Comparison of ENCODE assay signal across 17 cellular contexts in the genomic region with DNA sequence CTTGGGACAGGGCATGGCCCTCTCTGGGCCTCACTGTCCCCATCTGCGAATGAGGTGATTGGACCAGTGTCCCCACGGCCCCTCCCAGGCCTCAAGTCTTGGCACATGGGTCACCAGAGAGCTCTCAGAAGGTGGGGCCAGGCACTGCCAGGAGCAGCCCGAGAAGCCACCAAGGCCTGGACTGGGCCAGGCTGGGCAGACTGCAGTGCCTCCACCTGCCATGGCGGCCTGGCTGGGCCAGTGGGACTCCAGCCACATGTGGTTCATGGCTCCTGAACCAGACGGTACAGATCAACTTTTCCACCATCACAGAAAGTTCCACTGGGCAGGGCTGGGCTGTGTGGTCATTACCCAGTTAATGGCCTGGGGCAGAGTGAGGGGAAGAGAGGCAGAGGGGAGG.
"Had no signal": no experiment of that assay in that cellular context is flagged by ENCODE, and none has a peak within 500 bp of the region (broad histone marks: within the 10 kb centered on the region; RNA-seq: fewer than 3 reads in every experiment).

No MANE protein-coding gene starts in this region.

- DNase-seq: effector memory CD4-positive, alpha-beta T cell; gastrocnemius medialis; heart right ventricle; islet precursor cell; mammary epithelial cell; occipital lobe; stimulated activated naive B cell treated with anti-CD40 and anti-IgM and Interleukin-4, amounts not matched to agents 10 μg/mL and 1 μg/mL and 100 μg/mL, for 72 hours had no signal

- H3K4me2 ChIP-seq: neural progenitor cell had no signal

- H3K27ac Mint-ChIP-seq: natural killer cell treated with Interleukin-12 subunit alpha and Interleukin-12 subunit beta and Interleukin-15 and Interleukin-18, amount 100 ng/mL, for 72 hours; neural progenitor cell; stimulated activated naive B cell treated with anti-CD40 and anti-IgM and Interleukin-4, amounts not matched to agents 10 μg/mL and 1 μg/mL and 100 μg/mL, for 72 hours had no signal

- H3K9ac ChIP-seq: neural progenitor cell, parathyroid adenoma had no signal

- H3K79me2 ChIP-seq: parathyroid adenoma had no signal

- H3K4me3 Mint-ChIP-seq: natural killer cell treated with Interleukin-12 subunit alpha and Interleukin-12 subunit beta and Interleukin-15 and Interleukin-18, amount 100 ng/mL, for 72 hours; neural progenitor cell; stimulated activated naive B cell treated with anti-CD40 and anti-IgM and Interleukin-4, amounts not matched to agents 10 μg/mL and 1 μg/mL and 100 μg/mL, for 72 hours; stimulated activated naive CD8-positive, alpha-beta T cell treated with anti-CD3 and anti-CD28 coated beads, Interleukin-15, amount 100 ng/mL, for 72 hours had no signal

- ATAC-seq: esophagus mucosa, gastrocnemius medialis had no signal

- H2AFZ ChIP-seq: neural progenitor cell, parathyroid adenoma had no signal

- H3K27me3 ChIP-seq: gastrocnemius medialis, heart right ventricle, neural progenitor cell, spleen, testis, tibial nerve had no signal

- H3K27ac ChIP-seq: gastrocnemius medialis, heart right ventricle, neural progenitor cell, parathyroid adenoma, prostate gland, spleen, testis, tibial nerve had no signal

- H3K9me3 ChIP-seq: gastrocnemius medialis, prostate gland, testis, tibial nerve had no signal

- H3K36me3 Mint-ChIP-seq: natural killer cell treated with Interleukin-12 subunit alpha and Interleukin-12 subunit beta and Interleukin-15 and Interleukin-18, amount 100 ng/mL, for 72 hours; neural progenitor cell had no signal

- H3K4me1 ChIP-seq: gastrocnemius medialis, heart right ventricle, neural progenitor cell, parathyroid adenoma, prostate gland, testis had no signal

- FAIRE-seq: endometrium had no signal

- H3K36me3 ChIP-seq: neural progenitor cell, prostate gland, spleen had no signal

- H3K4me3 ChIP-seq: gastrocnemius medialis, heart right ventricle, neural progenitor cell, prostate gland, spleen, testis, tibial nerve had no signal

- H3K9me3 Mint-ChIP-seq: natural killer cell treated with Interleukin-12 subunit alpha and Interleukin-12 subunit beta and Interleukin-15 and Interleukin-18, amount 100 ng/mL, for 72 hours; neural progenitor cell; stimulated activated naive CD8-positive, alpha-beta T cell treated with anti-CD3 and anti-CD28 coated beads, Interleukin-15, amount 100 ng/mL, for 72 hours had no signal
